ENCODE assay signal across 1 cellular context in genomic region chr15:65791335-65792129, GRCh38.
TF ChIP-seq lines count a peak whose summit lies in the region.

No MANE protein-coding gene starts in this region.

TF ChIP-seq in HepG2, 621 proteins besides CTCF, POLR2A, EP300 and RAD21 (continued from another document and continues in another):
- TF ChIP-seq MXD1 (CRISPR knock-in tag; IDR thresholded peaks at IDR 0.05) (no peak; the same call in none of the 2 replicates), GMEB2 (CRISPR knock-in tag; IDR thresholded peaks at IDR 0.05; ENCODE audit: low read depth) (no peak), ZXDC (CRISPR knock-in tag; IDR thresholded peaks at IDR 0.05) (no peak), AGO1 (IDR thresholded peaks at IDR 0.05; ENCODE audit: low read depth, low read length, poor library complexity, severe bottlenecking) (no peak), ZSCAN12 (CRISPR knock-in tag; IDR thresholded peaks at IDR 0.05) (no peak), ZSCAN30 (CRISPR knock-in tag; IDR thresholded peaks at IDR 0.05) (no peak), BRF2 (CRISPR knock-in tag; IDR thresholded peaks at IDR 0.05) (no peak), MEIS2 (CRISPR knock-in tag; IDR thresholded peaks at IDR 0.05) (no peak; the same call in 1 of the 2 replicates), THAP9 (CRISPR knock-in tag; IDR thresholded peaks at IDR 0.05; ENCODE audit: borderline replicate concordance) (no peak), ZNF670 (CRISPR knock-in tag; IDR thresholded peaks at IDR 0.05; ENCODE audit: borderline replicate concordance) (no peak), ZNF382 (CRISPR knock-in tag; IDR thresholded peaks at IDR 0.05; ENCODE audit: borderline replicate concordance) (no peak), NRL (CRISPR knock-in tag; IDR thresholded peaks at IDR 0.05; ENCODE audit: borderline replicate concordance) (0 out of 2 replicates have a peak, but pooled peaks have one; percentile 64), ZNF615 (CRISPR knock-in tag; IDR thresholded peaks at IDR 0.05; ENCODE audit: borderline replicate concordance) (no peak), JARID2 (CRISPR knock-in tag; IDR thresholded peaks at IDR 0.05; ENCODE audit: insufficient replicate concordance) (no peak), HIC2 (CRISPR knock-in tag; IDR thresholded peaks at IDR 0.05; ENCODE audit: low read depth) (no peak), BHLHE40 (IDR thresholded peaks at IDR 0.05; ENCODE audit: low read length) (no peak), AGO2 (optimal IDR thresholded peaks at IDR 0.05; ENCODE audit: low read depth, low read length) (no peak), PAWR (CRISPR knock-in tag; IDR thresholded peaks at IDR 0.05; ENCODE audit: borderline replicate concordance) (no peak), FOXM1 (CRISPR knock-in tag; IDR thresholded peaks at IDR 0.05) (no peak), ZNF780A (CRISPR knock-in tag; IDR thresholded peaks at IDR 0.05) (no peak), SNAPC4 (CRISPR knock-in tag; IDR thresholded peaks at IDR 0.05) (no peak), BCLAF1 (IDR thresholded peaks at IDR 0.05) (no peak), RFXANK (CRISPR knock-in tag; IDR thresholded peaks at IDR 0.05) (no peak), SMYD3 (CRISPR knock-in tag; IDR thresholded peaks at IDR 0.05) (no peak), SKI (IDR thresholded peaks at IDR 0.05; ENCODE audit: partially characterized antibody) (no peak), MTA3 (CRISPR knock-in tag; IDR thresholded peaks at IDR 0.05) (no peak), ZNF510 (CRISPR knock-in tag; IDR thresholded peaks at IDR 0.05; ENCODE audit: low read depth) (no peak), TSC22D2 (CRISPR knock-in tag; IDR thresholded peaks at IDR 0.05; ENCODE audit: borderline replicate concordance) (no peak), ZNF550 (CRISPR knock-in tag; IDR thresholded peaks at IDR 0.05; ENCODE audit: borderline replicate concordance) (no peak), GPBP1L1 (CRISPR knock-in tag; IDR thresholded peaks at IDR 0.05) (no peak), PATZ1 (CRISPR knock-in tag; IDR thresholded peaks at IDR 0.05) (peak; percentile 88), NPAS2 (CRISPR knock-in tag; IDR thresholded peaks at IDR 0.05; ENCODE audit: borderline replicate concordance) (no peak), SOX6 (IDR thresholded peaks at IDR 0.05) (no peak), SOX6 (CRISPR knock-in tag; IDR thresholded peaks at IDR 0.05) (no peak; the same call in 1 of the 2 replicates), TCF7 (IDR thresholded peaks at IDR 0.05; ENCODE audit: low read depth) (peak; percentile 43; the same call in 1 of the 2 replicates), NFIC (IDR thresholded peaks at IDR 0.05; ENCODE audit: low read length) (no peak)
